ENCODE assay signal across 1 cellular context in genomic region chr17:4008496-4009163, GRCh38.
TF ChIP-seq lines count a peak whose summit lies in the region.

No MANE protein-coding gene starts in this region.

TF ChIP-seq in GM23338, 12 proteins besides CTCF, POLR2A, EP300 and RAD21 (continued from another document):
- TF ChIP-seq ZNF462 (CRISPR knock-in tag; IDR thresholded peaks at IDR 0.05) (no peak), EZH2 (IDR thresholded peaks at IDR 0.05; ENCODE audit: low read depth, unreplicated experiment) (no peak), JUNB (IDR thresholded peaks at IDR 0.05; ENCODE audit: unreplicated experiment) (no peak), NANOG (IDR thresholded peaks at IDR 0.05; ENCODE audit: borderline replicate concordance) (no peak), CREB1 (CRISPR knock-in tag; IDR thresholded peaks at IDR 0.05; ENCODE audit: low read depth) (no peak), POLR2AphosphoS5 (IDR thresholded peaks at IDR 0.05; ENCODE audit: low read depth) (no peak)
